ENCODE assay signal across 9 cellular contexts in genomic region chr16:89994389-89994720, GRCh38.
A peak's percentile ranks its signal among the peaks of the same experiment; 100 is the strongest.
DNase-seq lines count a peak whose midpoint lies in the region; ATAC-seq and TF ChIP-seq lines count a peak whose summit lies in the region.
"Had no signal": no experiment of that assay in that cellular context is flagged by ENCODE, and none has a peak within 500 bp of the region (broad histone marks: within the 10 kb centered on the region; RNA-seq: fewer than 3 reads in every experiment).

No MANE protein-coding gene starts in this region.

- H3K4me3 Mint-ChIP-seq in central memory CD8-positive, alpha-beta T cell = peak overlapping the region; percentile 61

- H3K4me1 ChIP-seq in KMS-11 (ENCODE audit: low read depth, poor library complexity, severe bottlenecking) (peaks cover 16% of the 10 kb centered on the region), muscle layer of colon (ENCODE audit: insufficient read depth, low read length) (no peaks in the 10 kb centered on the region)

- peak overlapping the region; percentile 87 for H3K27ac ChIP-seq in 22Rv1
- peak overlapping the region; percentile 100 for H3K27ac ChIP-seq in KMS-11
- H3K27ac ChIP-seq in muscle layer of colon (ENCODE audit: low read depth, low read length) = peak overlapping the region; percentile 52

- H3K36me3 ChIP-seq in KMS-11 (ENCODE audit: insufficient read depth) (no peaks in the 10 kb centered on the region; the same call in 1 of the 2 replicates), muscle layer of colon (ENCODE audit: insufficient read depth, low read length) (peaks cover 65% of the 10 kb centered on the region)

- H3K36me3 Mint-ChIP-seq in central memory CD8-positive, alpha-beta T cell (ENCODE audit: insufficient read depth) = peaks cover 31% of the 10 kb centered on the region

- no peak for DNase-seq in central memory CD8-positive, alpha-beta T cell (ENCODE audit: low spot score in 2 of 2)
- DNase-seq in NCI-H187 treated with DMSO at 0.1 percent for 48 hours (lab: John Stamatoyannopoulos, UW) = no peak
- no peak for DNase-seq in NCI-H2196 treated with DMSO at 0.1 percent for 48 hours (lab: John Stamatoyannopoulos, UW; ENCODE audit: unreplicated experiment)
- DNase-seq in Kasumi-1 (lab: John Stamatoyannopoulos, UW) = no peak
- DNase-seq in MV-4-11 (lab: John Stamatoyannopoulos, UW) = no peak
- DNase-seq: NCI-H2081 treated with DMSO at 0.1 percent for 48 hours had no signal

- no peaks in the 10 kb centered on the region for H3K27me3 Mint-ChIP-seq in central memory CD8-positive, alpha-beta T cell

- no peaks in the 10 kb centered on the region for H4K20me1 ChIP-seq in KMS-11 (ENCODE audit: insufficient read depth)

- no peak for TF ChIP-seq CTCF in 22Rv1 (IDR thresholded peaks at IDR 0.05)
- no peak for TF ChIP-seq CTCF in KMS-11 (conservative IDR thresholded peaks at IDR 0.05; ENCODE audit: low read depth, low read length)

- H3K27me3 ChIP-seq in KMS-11 (ENCODE audit: insufficient read depth, low read depth) (no peaks in the 10 kb centered on the region), muscle layer of colon (ENCODE audit: control insufficient read depth in 1 of 2, insufficient read depth in 2 of 2, low read length in 2 of 2) (no peaks in the 10 kb centered on the region)

- no peak for ATAC-seq in central memory CD8-positive, alpha-beta T cell (replicated peaks; ENCODE audit: extremely low read depth, poor library complexity, severe bottlenecking)

- no peak overlapping the region for H2AFZ ChIP-seq in KMS-11 (ENCODE audit: low read depth)

- H3K9me3 Mint-ChIP-seq in central memory CD8-positive, alpha-beta T cell = no peaks in the 10 kb centered on the region

- H3K4me1 Mint-ChIP-seq in central memory CD8-positive, alpha-beta T cell = peaks cover 17% of the 10 kb centered on the region

- no peaks in the 10 kb centered on the region for H3K9me3 ChIP-seq in muscle layer of colon (ENCODE audit: low read length)

- H3K27ac Mint-ChIP-seq in central memory CD8-positive, alpha-beta T cell (ENCODE audit: low read depth) = peak overlapping the region; percentile 97

- H3K4me3 ChIP-seq in KMS-11 (IDR thresholded peaks at IDR 0.05; ENCODE audit: insufficient read depth, low read depth, low read length) = no peak overlapping the region
- no peak overlapping the region for H3K4me3 ChIP-seq in muscle layer of colon (ENCODE audit: low read depth in 1 of 2, low read length in 2 of 2)

- no peak overlapping the region for H3K4me2 ChIP-seq in KMS-11

- no peaks in the 10 kb centered on the region for H3K79me2 ChIP-seq in KMS-11 (ENCODE audit: insufficient read depth, low read depth)

- H3K9ac ChIP-seq in KMS-11 = peak overlapping the region; percentile 94; the same call in 1 of the 2 replicates
- no peak overlapping the region for H3K9ac ChIP-seq in muscle layer of colon (ENCODE audit: low read length)
